Comparison of ENCODE assay signal across 17 cellular contexts in the genomic region with DNA sequence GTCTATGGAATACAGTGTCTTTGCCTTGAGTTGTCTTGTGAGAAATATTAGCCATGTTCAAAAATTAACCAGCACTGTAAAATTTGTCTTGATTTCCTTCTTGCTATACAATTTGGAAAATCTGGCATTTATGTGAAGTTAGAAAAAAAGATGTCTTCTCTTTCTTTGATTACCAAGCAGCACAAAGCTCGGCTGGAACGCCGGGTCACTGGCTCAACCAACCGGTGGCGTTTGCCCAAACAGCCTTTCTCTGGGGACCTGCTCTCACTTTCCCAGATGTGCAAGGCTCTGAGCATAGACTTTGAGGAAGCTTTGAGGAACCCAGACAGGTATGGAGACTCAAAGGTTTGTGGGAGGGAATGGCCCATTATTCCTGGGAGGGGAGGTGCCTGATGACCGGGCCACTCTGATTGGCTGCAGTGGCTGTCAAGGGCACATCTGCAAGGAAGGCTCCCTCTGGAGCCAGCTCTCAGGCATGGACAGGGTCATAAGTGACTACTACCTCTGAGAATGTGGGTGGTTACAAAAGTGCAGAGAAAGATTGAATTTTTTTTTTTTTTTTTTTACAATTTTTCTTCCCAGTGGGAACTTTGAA. TPM values are rescaled to one million over a fixed set of nuclear protein-coding genes. Genes with fewer than 3 reads are reported as not detected.
DNase-seq lines count a peak whose midpoint lies in the region; ATAC-seq, FAIRE-seq and TF ChIP-seq lines count a peak whose summit lies in the region.
"Had no signal": no experiment of that assay in that cellular context is flagged by ENCODE, and none has a peak within 500 bp of the region (broad histone marks: within the 10 kb centered on the region; RNA-seq: fewer than 3 reads in every experiment).

No MANE protein-coding gene starts in this region.

- ATAC-seq in left lobe of liver = peak; percentile 53
- no peak for ATAC-seq in GM18505 (IDR thresholded peaks at IDR 0.05; ENCODE audit: unreplicated experiment)

- TF ChIP-seq POLR2A in testis (IDR thresholded peaks at IDR 0.05) (no peak), GM18505 (IDR thresholded peaks at IDR 0.05; ENCODE audit: borderline replicate concordance, extremely low read depth, insufficient read depth, insufficient read length) (no peak)

- peak; percentile 18 for TF ChIP-seq CTCF in cardiac fibroblast (IDR thresholded peaks at IDR 0.05; ENCODE audit: low read depth, low read length)
- TF ChIP-seq CTCF in testis (IDR thresholded peaks at IDR 0.05) = no peak

- H3K4me3 ChIP-seq in cardiac fibroblast (replicated peaks in 1 of 2; ENCODE audit: low read depth in 2 of 2, low read length in 2 of 2) (no peak overlapping the region), testis (no peak overlapping the region)

- intact Hi-C loops in testis (cut with DNase I; ENCODE audit: low total_unique reads) = no loop called here

- no peaks in the 10 kb centered on the region for H3K4me1 ChIP-seq in testis
- H3K4me1 ChIP-seq: BE2C, parathyroid adenoma had no signal

- no peaks in the 10 kb centered on the region for H3K9me3 ChIP-seq in testis
- H3K9me3 ChIP-seq: BE2C had no signal

- H3K36me3 ChIP-seq in testis (ENCODE audit: low read depth, missing control alignments) = no peaks in the 10 kb centered on the region
- H3K36me3 ChIP-seq: BE2C had no signal

- H3K27me3 ChIP-seq in testis = no peaks in the 10 kb centered on the region
- H3K27me3 ChIP-seq: BE2C had no signal

- DNase-seq in AG20443 (ENCODE audit: low spot score) (peak; percentile 64), HTR-8/SVneo (ENCODE audit: insufficient read length, low spot score) (peak; percentile 37), cardiac fibroblast (ENCODE audit: low read depth in 2 of 2) (peak; percentile 33 to 79), left lobe of liver (ENCODE audit: low spot score) (peak; percentile 23), testis (no peak), epidermal melanocyte (ENCODE audit: insufficient read length, low spot score) (no peak)
- DNase-seq in activated naive CD4-positive, alpha-beta T cell (lab: John Stamatoyannopoulos, UW) = no peak
- DNase-seq: BE2C; DMS79; NCI-H1694 treated with DMSO at 0.1 percent for 48 hours; SIG-M5; stimulated activated CD8-positive, alpha-beta memory T cell treated with anti-CD3 and anti-CD28 coated beads, Interleukin-4, amount 100 ng/mL, for 48 hours had no signal

- no peak overlapping the region for H3K27ac ChIP-seq in testis
- H3K27ac ChIP-seq: parathyroid adenoma had no signal

- 83 to 88% methylated on average over 6 of the region's 6 CpGs for WGBS in testis, 2 donors

- FAIRE-seq in HTR-8/SVneo (lab: Jason Lieb, UNC) = no peak
- FAIRE-seq: GM12892, TTC549 had no signal

RNA-seq across cellular contexts. Expression of a gene that starts 5.6 kb away (rescaled TPM):
- 1.5 TPM for total RNA-seq in left lobe of liver
- total RNA-seq in testis = 1 to 10 TPM; 4.9 to 5.3 TPM
- 21.3 TPM for polyA plus RNA-seq in testis (ENCODE audit: insufficient read depth, low read depth, low replicate concordance)
- total RNA-seq: activated CD8-positive, alpha-beta memory T cell treated with anti-CD3 and anti-CD28 coated beads for 36 hours had no signal

Comparison
In these comparisons a context has a peak if more than half of its experiments do, and no peak if none do; other contexts are left out.
1. DNase-seq: peak in AG20443 (single experiment), HTR-8/SVneo (single experiment), cardiac fibroblast (2 of 2) and left lobe of liver (single experiment); none in testis (single experiment), epidermal melanocyte (single experiment) and activated naive CD4-positive, alpha-beta T cell (0 of 4).